ENCODE assay signal across 14 cellular contexts in genomic region chr6:36290668-36291620, GRCh38. TPM values are rescaled to one million over a fixed set of nuclear protein-coding genes. Genes with fewer than 3 reads are reported as not detected.
DNase-seq lines count a peak whose midpoint lies in the region; TF ChIP-seq lines count a peak whose summit lies in the region.
"Had no signal": no experiment of that assay in that cellular context is flagged by ENCODE, and none has a peak within 500 bp of the region (broad histone marks: within the 10 kb centered on the region; RNA-seq: fewer than 3 reads in every experiment).

No MANE protein-coding gene starts in this region.

- no peak for TF ChIP-seq EP300 in transverse colon (IDR thresholded peaks at IDR 0.05; ENCODE audit: low read depth)

- no peaks in the 10 kb centered on the region for H3K36me3 Mint-ChIP-seq in MCF 10A (ENCODE audit: insufficient read depth, unreplicated experiment)
- H3K36me3 Mint-ChIP-seq: IgD-negative memory B cell had no signal

- POLR2A ChIA-PET in MCF 10A (lab: Yijun Ruan, JAX), result interaction anchor here (2.0 kb wide), 1 partner anchor 9 kb away, joined by 10 read pairs; no protein-coding TSS in a partner anchor

- TF ChIP-seq POLR2A in breast epithelium (IDR thresholded peaks at IDR 0.05), result no peak
- no peak for TF ChIP-seq POLR2A in transverse colon (IDR thresholded peaks at IDR 0.05)

- no TSS peak for BruUV-seq in MCF 10A (replicated peaks; lab: Mats Ljungman, UMichigan)

- in situ Hi-C loops in transverse colon (cut with MboI; ENCODE audit: low pct_ligation_motif_present in 1 of 4, low pct_unique_long_range_greater_than_20kb in 1 of 4, low sequenced_read_pairs in 3 of 4), result no loop called here

- H3K9me3 Mint-ChIP-seq in MCF 10A (ENCODE audit: unreplicated experiment), result no peaks in the 10 kb centered on the region

- intact Hi-C loops in MCF 10A (cut with micrococcal nuclease) (no loop called here), breast epithelium (cut with DNase I; ENCODE audit: low total_unique reads) (no loop called here), transverse colon (cut with DNase I; ENCODE audit: low total_unique reads) (no loop called here)

- H3K27me3 Mint-ChIP-seq in MCF 10A (ENCODE audit: insufficient read depth, unreplicated experiment), result peaks cover 5% of the 10 kb centered on the region

- DNase-seq in MCF 10A (ENCODE audit: unreplicated experiment) (peak; percentile 84), breast epithelium (ENCODE audit: low spot score in 2 of 2) (no peak), SKM-1 treated with dmso at 0.1 percent for 144 hours (lab: John Stamatoyannopoulos, UW; ENCODE audit: unreplicated experiment) (peak; percentile 65), fibroblast of villous mesenchyme (ENCODE audit: low read depth) (peak; percentile 54), transverse colon (peak; percentile 60), NCI-H1417 treated with DMSO at 0.1 percent for 48 hours (lab: John Stamatoyannopoulos, UW) (no peak), NCI-H187 treated with DMSO at 0.1 percent for 48 hours (lab: John Stamatoyannopoulos, UW) (no peak), coronary artery (ENCODE audit: low spot score) (no peak)
- DNase-seq: activated naive CD4-positive, alpha-beta T cell treated with Interleukin-2 at 50 U/mL for 16 hours; effector CD8-positive, alpha-beta T cell; NCI-H774; ovary had no signal

- no peak overlapping the region for H3K4me3 Mint-ChIP-seq in MCF 10A (ENCODE audit: unreplicated experiment)
- H3K4me3 Mint-ChIP-seq: IgD-negative memory B cell had no signal

- no peak overlapping the region for H3K4me3 ChIP-seq in breast epithelium
- H3K4me3 ChIP-seq in fibroblast of villous mesenchyme (ENCODE audit: low read depth, low read length), result no peak overlapping the region
- no peak overlapping the region for H3K4me3 ChIP-seq in transverse colon
- H3K4me3 ChIP-seq in coronary artery, result no peak overlapping the region
- H3K4me3 ChIP-seq: ovary had no signal

- H3K9me3 ChIP-seq in breast epithelium (no peaks in the 10 kb centered on the region), transverse colon (no peaks in the 10 kb centered on the region)
- H3K9me3 ChIP-seq: ovary had no signal

- 60 to 62% methylated on average over 1 to 20 of the region's 23 CpGs for WGBS in transverse colon (ENCODE audit: low coverage in 1 of 2), 2 donors

- no peaks in the 10 kb centered on the region for H3K36me3 ChIP-seq in breast epithelium
- H3K36me3 ChIP-seq in transverse colon, result no peaks in the 10 kb centered on the region
- H3K36me3 ChIP-seq: ovary had no signal

- H3K27me3 ChIP-seq in breast epithelium (peaks cover 0 to 10% of the 10 kb centered on the region in 2 donors), transverse colon (peaks cover 13% of the 10 kb centered on the region)
- H3K27me3 ChIP-seq: ovary had no signal

- H3K4me1 ChIP-seq in breast epithelium, result no peaks in the 10 kb centered on the region
- H3K4me1 ChIP-seq in transverse colon, result peaks cover 0 to 14% (median 5%) of the 10 kb centered on the region in 4 donors

- CTCF ChIA-PET in MCF 10A (lab: Yijun Ruan, JAX), result interaction anchor here (0.8 to 2.4 kb wide), 3 partner anchors 10 to 99 kb away, joined by 4 to 16 read pairs (median 5); no protein-coding TSS in a partner anchor

- no peak overlapping the region for H3K27ac ChIP-seq in breast epithelium
- peak overlapping the region in 3 of 4 donors; percentile 3 to 58 (median 47) for H3K27ac ChIP-seq in transverse colon
- H3K27ac ChIP-seq in coronary artery, result no peak overlapping the region
- H3K27ac ChIP-seq: ovary had no signal

- H3K27ac Mint-ChIP-seq in MCF 10A (ENCODE audit: low read depth, unreplicated experiment), result no peak overlapping the region
- H3K27ac Mint-ChIP-seq: IgD-negative memory B cell had no signal

- peaks cover 20% of the 10 kb centered on the region for H3K4me1 Mint-ChIP-seq in MCF 10A (ENCODE audit: insufficient read depth, unreplicated experiment)
- H3K4me1 Mint-ChIP-seq: IgD-negative memory B cell had no signal

- TF ChIP-seq CTCF in MCF 10A (IDR thresholded peaks at IDR 0.05; ENCODE audit: unreplicated experiment) (no peak), breast epithelium (IDR thresholded peaks at IDR 0.05) (no peak), fibroblast of villous mesenchyme (IDR thresholded peaks at IDR 0.05; ENCODE audit: insufficient read depth, low read depth, low read length) (no peak), transverse colon (IDR thresholded peaks at IDR 0.05) (no peak), coronary artery (IDR thresholded peaks at IDR 0.05) (no peak)

RNA-seq across cellular contexts. Expression of gene PNPLA1, which starts 21.1 kb away (rescaled TPM):
- 0.27 TPM in 1 of 2 replicates, not detected in the other for total RNA-seq in MCF 10A (2022)
- total RNA-seq in breast epithelium, result not detected
- total RNA-seq in fibroblast of villous mesenchyme, result not detected in 2 replicates
- total RNA-seq in transverse colon, result 1 to 10 TPM in 1 of 4 donors, under 1 TPM in 1, not detected in 2; 0.79 to 1.1 TPM

RNA-seq across cellular contexts. Expression of gene BNIP5, which starts 45.7 kb away (rescaled TPM):
- total RNA-seq in MCF 10A (2022) (not detected in 2 replicates), breast epithelium (under 1 TPM in 1 of 3 donors, not detected in 2; under 0.01 TPM), fibroblast of villous mesenchyme (not detected in 2 replicates), transverse colon (10 to 100 TPM in 3 of 4 donors, 1 to 10 TPM in 1; 6.0 to 23.6 (median 14.1) TPM)
- total RNA-seq: A673 had no signal

Comparison
In these comparisons a context has a peak if more than half of its experiments do, and no peak if none do; other contexts are left out.
1. DNase-seq: peak in MCF 10A (single experiment), SKM-1 treated with dmso at 0.1 percent for 144 hours (single experiment), fibroblast of villous mesenchyme (single experiment) and transverse colon (single experiment); none in breast epithelium (0 of 2), NCI-H1417 treated with DMSO at 0.1 percent for 48 hours (single experiment), NCI-H187 treated with DMSO at 0.1 percent for 48 hours (single experiment) and coronary artery (single experiment).
2. H3K27ac ChIP-seq: peak in transverse colon (3 of 4); none in breast epithelium (0 of 2) and coronary artery (0 of 2).